ENCODE assay signal across 9 cellular contexts in the genomic region with DNA sequence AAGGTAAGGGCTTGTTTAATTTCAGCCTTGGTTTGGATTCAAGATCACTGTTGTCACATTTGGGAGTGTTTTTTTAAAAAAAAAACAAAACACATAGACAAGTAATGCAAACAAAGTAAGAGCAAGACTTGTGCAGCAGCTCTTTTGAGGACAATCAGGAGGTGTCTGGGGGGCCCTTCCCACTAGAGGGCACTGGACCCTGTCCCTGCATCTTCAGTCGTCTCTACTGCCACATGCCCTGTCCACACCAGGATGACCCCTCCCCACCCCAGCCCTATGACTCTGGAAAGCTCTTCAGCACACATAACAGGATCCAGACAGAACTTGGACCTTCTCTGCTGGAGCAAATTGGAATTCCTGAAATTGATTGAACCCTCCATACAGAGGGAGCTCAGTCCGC.
DNase-seq lines count a peak whose midpoint lies in the region; ATAC-seq and TF ChIP-seq lines count a peak whose summit lies in the region.
"Had no signal": no experiment of that assay in that cellular context is flagged by ENCODE, and none has a peak within 500 bp of the region (broad histone marks: within the 10 kb centered on the region; RNA-seq: fewer than 3 reads in every experiment).

No MANE protein-coding gene starts in this region.

- H3K4me3 ChIP-seq in DOHH2 (ENCODE audit: low read length) (no peak overlapping the region), GM23248 (no peak overlapping the region), fibroblast of mammary gland (ENCODE audit: control insufficient read depth, low read depth, low read length) (no peak overlapping the region)

- no peak overlapping the region for H3K27ac ChIP-seq in DOHH2 (ENCODE audit: low read depth, low read length)
- peak overlapping the region; percentile 71 for H3K27ac ChIP-seq in GM23248

- H3K9me3 ChIP-seq in DOHH2 (ENCODE audit: control insufficient read depth, insufficient read depth, low read length) (no peaks in the 10 kb centered on the region), GM23248 (ENCODE audit: low read depth) (no peaks in the 10 kb centered on the region)

- peak; percentile 70 for TF ChIP-seq CTCF in DOHH2 (IDR thresholded peaks at IDR 0.05; ENCODE audit: low read depth, low read length, poor library complexity, severe bottlenecking)
- peak; percentile 46 for TF ChIP-seq CTCF in fibroblast of mammary gland (conservative IDR thresholded peaks at IDR 0.05; ENCODE audit: control insufficient read depth, insufficient read depth, low read depth, low read length)

- in situ Hi-C loops in GM23248 (cut with MboI), result no loop called here

- no peak for ATAC-seq in HG02973 (IDR thresholded peaks at IDR 0.05; ENCODE audit: unreplicated experiment)

- H3K27me3 ChIP-seq in DOHH2 (ENCODE audit: control insufficient read depth, low read length) (no peaks in the 10 kb centered on the region), GM23248 (replicated peaks; ENCODE audit: insufficient read depth) (no peaks in the 10 kb centered on the region)

- H3K79me2 ChIP-seq in DOHH2 (ENCODE audit: control insufficient read depth, low read length) (no peaks in the 10 kb centered on the region), GM23248 (ENCODE audit: insufficient read depth) (no peaks in the 10 kb centered on the region)

- H3K4me1 ChIP-seq in DOHH2 (ENCODE audit: control insufficient read depth, low read length), result no peaks in the 10 kb centered on the region
- peaks cover 16% of the 10 kb centered on the region for H3K4me1 ChIP-seq in GM23248 (ENCODE audit: insufficient read depth)

- H4K20me1 ChIP-seq in DOHH2 (ENCODE audit: control insufficient read depth, insufficient read depth, low read depth, low read length) (no peaks in the 10 kb centered on the region), GM23248 (ENCODE audit: insufficient read depth) (no peaks in the 10 kb centered on the region)

- no peak overlapping the region for H2AFZ ChIP-seq in GM23248

- H3K9ac ChIP-seq in GM23248, result peak overlapping the region; percentile 42; the same call in 1 of the 2 replicates

- intact Hi-C loops in posterior cingulate gyrus (cut with DNase I), result loop anchor here (2.0 kb wide), 1 partner anchor 395 kb away; no protein-coding TSS in a partner anchor

- H3K36me3 ChIP-seq in DOHH2 (ENCODE audit: control insufficient read depth, low read length) (no peaks in the 10 kb centered on the region; the same call in 1 of the 2 replicates), GM23248 (ENCODE audit: low read depth) (no peaks in the 10 kb centered on the region)

- H3K9me2 ChIP-seq in DOHH2 (replicated peaks; ENCODE audit: control insufficient read depth, low read length) (no peaks in the 10 kb centered on the region), GM23248 (ENCODE audit: insufficient read depth) (no peaks in the 10 kb centered on the region)

- peak; percentile 39 for DNase-seq in GM23248
- peak; percentile 18 for DNase-seq in SK-N-DZ (ENCODE audit: low spot score)
- DNase-seq in fibroblast of mammary gland (ENCODE audit: low read depth), result peak; percentile 22
- peak in 6 of 10 donors; percentile 15 to 85 (median 42) for DNase-seq in posterior cingulate gyrus
- no peak for DNase-seq in NCI-H2227 (lab: John Stamatoyannopoulos, UW; ENCODE audit: unreplicated experiment)
- DNase-seq in NCI-H1105 (lab: John Stamatoyannopoulos, UW), result no peak
- DNase-seq: naive B cell had no signal

- H3K4me2 ChIP-seq in DOHH2 (ENCODE audit: low read length) (no peak overlapping the region), GM23248 (ENCODE audit: unreplicated experiment) (peak overlapping the region; percentile 19)

- H3F3A ChIP-seq in DOHH2 (ENCODE audit: control insufficient read depth, insufficient read depth) (no peaks in the 10 kb centered on the region), GM23248 (ENCODE audit: insufficient read depth) (peaks cover 16% of the 10 kb centered on the region)

- WGBS in GM23248 (ENCODE audit: low coverage in 1 of 2, low lambda C conversion rate in 2 of 2, missing lambda C conversion rate in 2 of 2), 2 experiments, result 53 to 59% methylated on average over 2 of the region's 2 CpGs

Comparison
In these comparisons a context has a peak if more than half of its experiments do, and no peak if none do; other contexts are left out.
1. DNase-seq: peak in GM23248 (single experiment), SK-N-DZ (single experiment), fibroblast of mammary gland (single experiment) and posterior cingulate gyrus (6 of 10); none in NCI-H2227 (single experiment) and NCI-H1105 (single experiment).